In genomic region chr6:2966347-2966746, GRCh38 we compare ENCODE assay signal across 1 cellular context.
TF ChIP-seq lines count a peak whose summit lies in the region.

No MANE protein-coding gene starts in this region.

TF ChIP-seq in K562, 482 proteins besides CTCF, POLR2A, EP300 and RAD21 (continued from another document and continues in another):
- peak; percentile 54 for TF ChIP-seq ZBTB40 (IDR thresholded peaks at IDR 0.05)
- TF ChIP-seq ZBTB40 (CRISPR knock-in tag; IDR thresholded peaks at IDR 0.05), result no peak
- no peak for TF ChIP-seq NR0B1 (IDR thresholded peaks at IDR 0.05; ENCODE audit: partially characterized antibody)
- no peak for TF ChIP-seq ZFP30 (CRISPR knock-in tag; IDR thresholded peaks at IDR 0.05; ENCODE audit: borderline replicate concordance)
- no peak for TF ChIP-seq CSDE1 (IDR thresholded peaks at IDR 0.05)
- no peak for TF ChIP-seq ZNF347 (CRISPR knock-in tag; IDR thresholded peaks at IDR 0.05; ENCODE audit: low read depth)
- TF ChIP-seq TEAD1 (CRISPR knock-in tag; IDR thresholded peaks at IDR 0.05), result no peak; a peak in 1 of 4 replicates
- TF ChIP-seq, protein P1, sequence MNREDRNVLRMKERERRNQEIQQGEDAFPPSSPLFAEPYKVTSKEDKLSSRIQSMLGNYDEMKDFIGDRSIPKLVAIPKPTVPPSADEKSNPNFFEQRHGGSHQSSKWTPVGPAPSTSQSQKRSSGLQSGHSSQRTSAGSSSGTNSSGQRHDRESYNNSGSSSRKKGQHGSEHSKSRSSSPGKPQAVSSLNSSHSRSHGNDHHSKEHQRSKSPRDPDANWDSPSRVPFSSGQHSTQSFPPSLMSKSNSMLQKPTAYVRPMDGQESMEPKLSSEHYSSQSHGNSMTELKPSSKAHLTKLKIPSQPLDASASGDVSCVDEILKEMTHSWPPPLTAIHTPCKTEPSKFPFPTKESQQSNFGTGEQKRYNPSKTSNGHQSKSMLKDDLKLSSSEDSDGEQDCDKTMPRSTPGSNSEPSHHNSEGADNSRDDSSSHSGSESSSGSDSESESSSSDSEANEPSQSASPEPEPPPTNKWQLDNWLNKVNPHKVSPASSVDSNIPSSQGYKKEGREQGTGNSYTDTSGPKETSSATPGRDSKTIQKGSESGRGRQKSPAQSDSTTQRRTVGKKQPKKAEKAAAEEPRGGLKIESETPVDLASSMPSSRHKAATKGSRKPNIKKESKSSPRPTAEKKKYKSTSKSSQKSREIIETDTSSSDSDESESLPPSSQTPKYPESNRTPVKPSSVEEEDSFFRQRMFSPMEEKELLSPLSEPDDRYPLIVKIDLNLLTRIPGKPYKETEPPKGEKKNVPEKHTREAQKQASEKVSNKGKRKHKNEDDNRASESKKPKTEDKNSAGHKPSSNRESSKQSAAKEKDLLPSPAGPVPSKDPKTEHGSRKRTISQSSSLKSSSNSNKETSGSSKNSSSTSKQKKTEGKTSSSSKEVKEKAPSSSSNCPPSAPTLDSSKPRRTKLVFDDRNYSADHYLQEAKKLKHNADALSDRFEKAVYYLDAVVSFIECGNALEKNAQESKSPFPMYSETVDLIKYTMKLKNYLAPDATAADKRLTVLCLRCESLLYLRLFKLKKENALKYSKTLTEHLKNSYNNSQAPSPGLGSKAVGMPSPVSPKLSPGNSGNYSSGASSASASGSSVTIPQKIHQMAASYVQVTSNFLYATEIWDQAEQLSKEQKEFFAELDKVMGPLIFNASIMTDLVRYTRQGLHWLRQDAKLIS (CRISPR knock-in tag; IDR thresholded peaks at IDR 0.05), result no peak
- TF ChIP-seq ZNF217 (CRISPR knock-in tag; IDR thresholded peaks at IDR 0.05), result no peak
- TF ChIP-seq SIN3A (IDR thresholded peaks at IDR 0.05; ENCODE audit: borderline replicate concordance in 2 of 2, control insufficient read depth in 1 of 2, low read depth in 2 of 2, low read length in 2 of 2), result no peak
- TF ChIP-seq BHLHE40 (IDR thresholded peaks at IDR 0.05; ENCODE audit: low read length), result peak; percentile 66
- 0 out of 2 replicates have a peak, but pooled peaks have one; percentile 24 for TF ChIP-seq SMAD4 (CRISPR knock-in tag; conservative IDR thresholded peaks at IDR 0.05)
- no peak for TF ChIP-seq PCBP2 (IDR thresholded peaks at IDR 0.05; ENCODE audit: low read depth, low read length, poor library complexity, severe bottlenecking)
- no peak for TF ChIP-seq KLF13 (tag; IDR thresholded peaks at IDR 0.05; ENCODE audit: borderline replicate concordance, low read depth)
- TF ChIP-seq SMARCC2 (IDR thresholded peaks at IDR 0.05; ENCODE audit: low read depth), result no peak
- TF ChIP-seq TRIM24 (IDR thresholded peaks at IDR 0.05), result no peak
- peak; percentile 35 for TF ChIP-seq CXXC5 (CRISPR knock-in tag; IDR thresholded peaks at IDR 0.05)
- TF ChIP-seq ZFP36 (IDR thresholded peaks at IDR 0.05; ENCODE audit: low read depth, low read length, partially characterized antibody), result no peak
- no peak for TF ChIP-seq KLF16 (IDR thresholded peaks at IDR 0.05)
- TF ChIP-seq, protein P2, sequence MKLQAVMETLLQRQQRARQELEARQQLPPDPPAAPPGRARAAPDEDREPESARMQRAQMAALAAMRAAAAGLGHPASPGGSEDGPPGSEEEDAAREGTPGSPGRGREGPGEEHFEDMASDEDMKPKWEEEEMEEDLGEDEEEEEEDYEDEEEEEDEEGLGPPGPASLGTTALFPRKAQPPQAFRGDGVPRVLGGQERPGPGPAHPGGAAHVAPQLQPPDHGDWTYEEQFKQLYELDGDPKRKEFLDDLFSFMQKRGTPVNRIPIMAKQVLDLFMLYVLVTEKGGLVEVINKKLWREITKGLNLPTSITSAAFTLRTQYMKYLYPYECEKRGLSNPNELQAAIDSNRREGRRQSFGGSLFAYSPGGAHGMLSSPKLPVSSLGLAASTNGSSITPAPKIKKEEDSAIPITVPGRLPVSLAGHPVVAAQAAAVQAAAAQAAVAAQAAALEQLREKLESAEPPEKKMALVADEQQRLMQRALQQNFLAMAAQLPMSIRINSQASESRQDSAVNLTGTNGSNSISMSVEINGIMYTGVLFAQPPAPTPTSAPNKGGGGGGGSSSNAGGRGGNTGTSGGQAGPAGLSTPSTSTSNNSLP (IDR thresholded peaks at IDR 0.05; ENCODE audit: borderline replicate concordance, low read depth, low read length), result no peak
- TF ChIP-seq ZNF75A (CRISPR knock-in tag; IDR thresholded peaks at IDR 0.05), result no peak
- TF ChIP-seq USF2 (CRISPR knock-in tag; IDR thresholded peaks at IDR 0.05), result peak; percentile 28; the same call in 1 of the 2 replicates
- TF ChIP-seq LARP7 (IDR thresholded peaks at IDR 0.05), result no peak
- TF ChIP-seq ZNF184 (CRISPR knock-in tag; IDR thresholded peaks at IDR 0.05), result no peak
- TF ChIP-seq ETS2 (tag; IDR thresholded peaks at IDR 0.05; ENCODE audit: borderline replicate concordance, poor library complexity, severe bottlenecking), result no peak
- TF ChIP-seq ZNF444 (CRISPR knock-in tag; IDR thresholded peaks at IDR 0.05), result no peak
- TF ChIP-seq NONO (IDR thresholded peaks at IDR 0.05; ENCODE audit: low read depth in 2 of 2, low read length in 1 of 2), result no peak
- no peak for TF ChIP-seq MTF1 (CRISPR knock-in tag; IDR thresholded peaks at IDR 0.05; ENCODE audit: borderline replicate concordance)
- TF ChIP-seq ZNF592 (IDR thresholded peaks at IDR 0.05), result peak; percentile 83
- TF ChIP-seq PHF8 (IDR thresholded peaks at IDR 0.05; ENCODE audit: borderline replicate concordance, low read length), result no peak
- no peak for TF ChIP-seq THRAP3 (IDR thresholded peaks at IDR 0.05; ENCODE audit: borderline replicate concordance)
- TF ChIP-seq ZNF23 (CRISPR knock-in tag; IDR thresholded peaks at IDR 0.05), result no peak
- TF ChIP-seq DNMT1 (IDR thresholded peaks at IDR 0.05), result no peak
- TF ChIP-seq FOXK2 (conservative IDR thresholded peaks at IDR 0.05 in 1 of 2, IDR thresholded peaks at IDR 0.05 in 1 of 2; ENCODE audit: low read depth in 2 of 2), result no peak
- TF ChIP-seq SIRT6 (IDR thresholded peaks at IDR 0.05; ENCODE audit: low read depth, low read length), result no peak
- no peak for TF ChIP-seq ZNF589 (CRISPR knock-in tag; IDR thresholded peaks at IDR 0.05; ENCODE audit: low read depth)
- no peak for TF ChIP-seq TAF1 (IDR thresholded peaks at IDR 0.05; ENCODE audit: control insufficient read depth, extremely low read depth, insufficient read depth, low read length, severe bottlenecking)
- no peak for TF ChIP-seq TSC22D4 (tag; IDR thresholded peaks at IDR 0.05)
- TF ChIP-seq RBM39 (optimal IDR thresholded peaks at IDR 0.05; ENCODE audit: low read depth, low read length), result no peak
- no peak for TF ChIP-seq MCM5 (IDR thresholded peaks at IDR 0.05; ENCODE audit: low read depth)
- no peak for TF ChIP-seq ATF1 (CRISPR knock-in tag; IDR thresholded peaks at IDR 0.05)
- TF ChIP-seq ATF1 (tag; IDR thresholded peaks at IDR 0.05), result peak; percentile 46; the same call in 1 of the 2 replicates
- no peak for TF ChIP-seq EP400 (IDR thresholded peaks at IDR 0.05)
- no peak for TF ChIP-seq CBX8 (IDR thresholded peaks at IDR 0.05; ENCODE audit: borderline replicate concordance, extremely low read depth, low read depth, low read length, poor library complexity, severe bottlenecking)
- no peak for TF ChIP-seq E2F3 (CRISPR knock-in tag; IDR thresholded peaks at IDR 0.05)
- TF ChIP-seq POLR3G (IDR thresholded peaks at IDR 0.05; ENCODE audit: extremely low read depth, insufficient read length, insufficient replicate concordance), result no peak
- 0 out of 2 replicates have a peak, but pooled peaks have one; percentile 15 for TF ChIP-seq PML (IDR thresholded peaks at IDR 0.05; ENCODE audit: low read length)
- no peak for TF ChIP-seq SIN3B (IDR thresholded peaks at IDR 0.05; ENCODE audit: low read depth)
- no peak for TF ChIP-seq ELF4 (CRISPR knock-in tag; IDR thresholded peaks at IDR 0.05)
